Comparison of ENCODE assay signal across 8 cellular contexts in genomic region chr10:84352251-84352842, GRCh38.
DNase-seq lines count a peak whose midpoint lies in the region; ATAC-seq lines count a peak whose summit lies in the region.

No MANE protein-coding gene starts in this region.

- peak; percentile 96 for ATAC-seq in GM21390 (IDR thresholded peaks at IDR 0.05; ENCODE audit: unreplicated experiment)
- no peak for ATAC-seq in GM18873 (IDR thresholded peaks at IDR 0.05; ENCODE audit: low FRiP score, unreplicated experiment)

- DNase-seq in GDM1 (lab: John Stamatoyannopoulos, UW): peak; percentile 30
- DNase-seq in HPDE6-E6E7 (ENCODE audit: extremely low spot score): peak; percentile 45
- peak; percentile 52 for DNase-seq in T-helper 9 cell
- peak; percentile 63 for DNase-seq in astrocyte of the hippocampus (ENCODE audit: low read depth, low spot score)
- DNase-seq in inferior parietal cortex (ENCODE audit: extremely low spot score): peak; percentile 67
- DNase-seq in stimulated activated CD4-positive, alpha-beta T cell treated with anti-CD3 and anti-CD28 coated beads, Interleukin-4, amount 100 ng/mL, for 1 hour: peak; percentile 67
